ENCODE assay signal across 2 cellular contexts in the genomic region with DNA sequence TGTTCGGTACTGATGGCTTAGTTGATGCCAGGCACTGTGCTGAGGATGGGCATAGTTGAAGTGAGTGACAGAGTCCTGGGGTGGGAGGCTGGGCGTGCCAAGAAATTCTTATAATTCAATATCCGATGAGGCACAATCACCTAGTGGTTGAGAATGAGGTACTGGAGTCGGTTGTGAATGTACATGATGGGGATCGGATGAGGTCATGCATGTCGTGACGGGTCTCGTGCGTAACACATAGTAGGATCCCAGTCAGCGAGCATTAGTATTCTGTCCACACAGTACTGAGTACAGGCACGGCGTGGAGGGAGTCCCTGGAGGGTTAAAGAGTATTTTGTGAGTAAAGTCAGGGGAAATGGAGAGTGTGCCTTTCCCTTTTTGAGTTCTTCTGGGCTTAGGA.
TF ChIP-seq lines count a peak whose summit lies in the region.

No MANE protein-coding gene starts in this region.

TF ChIP-seq in SK-N-SH, 30 proteins besides CTCF, POLR2A, EP300 and RAD21:
- TF ChIP-seq RFX5 (IDR thresholded peaks at IDR 0.05; ENCODE audit: low read length) = no peak
- no peak for TF ChIP-seq TEAD4 (IDR thresholded peaks at IDR 0.05; ENCODE audit: borderline replicate concordance, insufficient read depth)
- no peak for TF ChIP-seq TAF1 (IDR thresholded peaks at IDR 0.05; ENCODE audit: borderline replicate concordance, low read depth, low read length)
- TF ChIP-seq RCOR1 (IDR thresholded peaks at IDR 0.05; ENCODE audit: low read length) = no peak
- TF ChIP-seq, protein P1, sequence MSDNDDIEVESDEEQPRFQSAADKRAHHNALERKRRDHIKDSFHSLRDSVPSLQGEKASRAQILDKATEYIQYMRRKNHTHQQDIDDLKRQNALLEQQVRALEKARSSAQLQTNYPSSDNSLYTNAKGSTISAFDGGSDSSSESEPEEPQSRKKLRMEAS (IDR thresholded peaks at IDR 0.05; ENCODE audit: low read depth) = no peak
- TF ChIP-seq TCF12 (IDR thresholded peaks at IDR 0.05) = no peak
- no peak for TF ChIP-seq MEF2A (IDR thresholded peaks at IDR 0.05; ENCODE audit: borderline replicate concordance, low read depth)
- no peak for TF ChIP-seq SMC3 (IDR thresholded peaks at IDR 0.05; ENCODE audit: low read depth, low read length)
- TF ChIP-seq, protein P2, sequence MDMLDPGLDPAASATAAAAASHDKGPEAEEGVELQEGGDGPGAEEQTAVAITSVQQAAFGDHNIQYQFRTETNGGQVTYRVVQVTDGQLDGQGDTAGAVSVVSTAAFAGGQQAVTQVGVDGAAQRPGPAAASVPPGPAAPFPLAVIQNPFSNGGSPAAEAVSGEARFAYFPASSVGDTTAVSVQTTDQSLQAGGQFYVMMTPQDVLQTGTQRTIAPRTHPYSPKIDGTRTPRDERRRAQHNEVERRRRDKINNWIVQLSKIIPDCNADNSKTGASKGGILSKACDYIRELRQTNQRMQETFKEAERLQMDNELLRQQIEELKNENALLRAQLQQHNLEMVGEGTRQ (IDR thresholded peaks at IDR 0.05; ENCODE audit: borderline replicate concordance, low read depth, low read length) = no peak
- no peak for TF ChIP-seq SIN3A (IDR thresholded peaks at IDR 0.05; ENCODE audit: borderline replicate concordance, low read depth, low read length)

TF ChIP-seq in SK-N-SH treated with all-trans-retinoic acid at 6 μM for 48 hours, 23 proteins besides CTCF, POLR2A, EP300 and RAD21:
- TF ChIP-seq BACH2 (CRISPR knock-in tag; IDR thresholded peaks at IDR 0.05; ENCODE audit: borderline replicate concordance) (no peak), CSDC2 (CRISPR knock-in tag; IDR thresholded peaks at IDR 0.05) (no peak), ZNF565 (CRISPR knock-in tag; conservative IDR thresholded peaks at IDR 0.05; ENCODE audit: low read depth) (no peak)
